9 cellular contexts compared by ENCODE assay signal in the genomic region with DNA sequence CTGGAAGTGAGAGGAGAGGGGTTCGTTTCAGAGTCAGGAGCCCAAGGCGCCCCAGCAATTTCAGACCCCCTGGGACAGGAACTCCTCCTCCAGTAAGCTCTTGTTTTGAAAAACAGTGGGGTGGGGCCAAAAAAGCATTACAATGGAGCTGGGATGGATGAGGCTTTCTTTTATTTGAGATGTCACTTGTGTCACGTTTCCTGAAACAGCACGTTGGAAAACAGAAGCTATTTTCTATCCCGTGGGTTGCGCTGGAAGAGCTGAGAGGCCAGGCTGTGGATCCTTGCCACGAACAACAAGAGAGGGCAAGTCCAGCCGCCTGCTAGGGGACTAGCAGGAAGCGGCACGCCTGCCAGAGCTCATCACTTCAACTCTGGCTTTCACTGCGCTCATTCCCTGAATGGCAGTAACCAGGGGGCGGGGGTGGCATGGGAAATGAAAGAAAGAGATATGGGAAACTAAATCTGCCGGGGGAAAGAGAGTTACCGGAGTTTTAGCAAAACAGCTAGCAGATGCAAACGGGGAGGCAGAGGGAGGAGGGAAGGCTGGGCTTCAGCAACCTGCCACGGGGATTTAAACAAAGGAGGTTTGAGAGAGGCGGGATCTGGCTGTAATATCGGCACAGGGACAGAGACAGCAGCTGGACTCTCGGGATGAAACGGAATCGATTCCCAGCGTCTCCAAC. TPM values are rescaled to one million over a fixed set of nuclear protein-coding genes. Genes with fewer than 3 reads are reported as not detected.
DNase-seq lines count a peak whose midpoint lies in the region; ATAC-seq and TF ChIP-seq lines count a peak whose summit lies in the region.
"Had no signal": no experiment of that assay in that cellular context is flagged by ENCODE, and none has a peak within 500 bp of the region (broad histone marks: within the 10 kb centered on the region; RNA-seq: fewer than 3 reads in every experiment).

No MANE protein-coding gene starts in this region.

- DNase-seq in AG08396 (ENCODE audit: low spot score) (peak; percentile 20), NCI-H1694 (lab: John Stamatoyannopoulos, UW) (peak; percentile 79), iPS DF 19.7 (ENCODE audit: low read depth, low spot score) (peak; percentile 68), sciatic nerve (ENCODE audit: low spot score) (no peak)
- no peak for DNase-seq in stimulated activated CD4-positive, alpha-beta T cell treated with anti-CD3 and anti-CD28 coated beads, Interleukin-2, amount 100 ng/mL, for 48 hours
- DNase-seq in activated CD8-positive, alpha-beta memory T cell treated with anti-CD3 and anti-CD28 coated beads, Interleukin-2, amount 50 U/mL, for 48 hours: no peak

- peak; percentile 85 for ATAC-seq in sciatic nerve
- no peak for ATAC-seq in GM19324 (IDR thresholded peaks at IDR 0.05; ENCODE audit: low FRiP score, unreplicated experiment)

- peaks cover 63% of the 10 kb centered on the region for H3K4me1 Mint-ChIP-seq in brain

- no peak for TF ChIP-seq CTCF in brain (conservative IDR thresholded peaks at IDR 0.05)

- peaks cover 5% of the 10 kb centered on the region for H3K36me3 Mint-ChIP-seq in brain

- H3K9me3 Mint-ChIP-seq in brain: no peaks in the 10 kb centered on the region
- H3K9me3 Mint-ChIP-seq: stimulated activated naive CD8-positive, alpha-beta T cell treated with anti-CD3 and anti-CD28 coated beads, Interleukin-15, Interleukin-2, amounts not matched to agents 100 ng/mL and 50 ng/mL, for 24 hours had no signal

- peak overlapping the region; percentile 84 to 94 (median 93) for H3K4me3 Mint-ChIP-seq in brain
- H3K4me3 Mint-ChIP-seq: stimulated activated naive CD8-positive, alpha-beta T cell treated with anti-CD3 and anti-CD28 coated beads, Interleukin-15, Interleukin-2, amounts not matched to agents 100 ng/mL and 50 ng/mL, for 24 hours had no signal

- peaks cover 5% of the 10 kb centered on the region for H3K27me3 Mint-ChIP-seq in brain

- H3K27ac Mint-ChIP-seq in brain: peak overlapping the region; percentile 82 to 99 (median 97)
- H3K27ac Mint-ChIP-seq: stimulated activated naive CD8-positive, alpha-beta T cell treated with anti-CD3 and anti-CD28 coated beads, Interleukin-15, Interleukin-2, amounts not matched to agents 100 ng/mL and 50 ng/mL, for 24 hours had no signal

- intact Hi-C loops in sciatic nerve (cut with DNase I): no loop called here

RNA-seq across cellular contexts. Expression of gene GCNT2, which starts 34.6 kb away (rescaled TPM):
- 9.3 TPM for polyA plus RNA-seq in brain (ENCODE audit: insufficient read depth, low read depth, low replicate concordance)
- total RNA-seq in sciatic nerve: 2.6 TPM

Comparison
In these comparisons a context has a peak if more than half of its experiments do, and no peak if none do; other contexts are left out.
1. DNase-seq: peak in AG08396 (single experiment), NCI-H1694 (single experiment) and iPS DF 19.7 (single experiment); none in sciatic nerve (single experiment), stimulated activated CD4-positive, alpha-beta T cell treated with anti-CD3 and anti-CD28 coated beads, Interleukin-2, amount 100 ng/mL, for 48 hours (0 of 2) and activated CD8-positive, alpha-beta memory T cell treated with anti-CD3 and anti-CD28 coated beads, Interleukin-2, amount 50 U/mL, for 48 hours (single experiment).